ENCODE assay signal across 16 cellular contexts in genomic region chr4:8163436-8164193, GRCh38.
"Had no signal": no experiment of that assay in that cellular context is flagged by ENCODE, and none has a peak within 500 bp of the region (broad histone marks: within the 10 kb centered on the region; RNA-seq: fewer than 3 reads in every experiment).

No MANE protein-coding gene starts in this region.

- H3K27ac ChIP-seq: tibial nerve had no signal

- H3K27me3 Mint-ChIP-seq: activated T-helper 17 cell treated with anti-CD3 and anti-CD28 coated beads, Interleukin-2, amount 50 U/mL, for 72 hours had no signal

- H3K27me3 ChIP-seq: tibial nerve had no signal

- H3K4me3 ChIP-seq: tibial nerve had no signal

- H3K4me3 Mint-ChIP-seq: activated CD4-positive, alpha-beta T cell treated with anti-CD3 and anti-CD28 coated beads, Interleukin-2, amount 10 ng/mL, durations not matched to agents 7 days and 5 days; activated naive CD4-positive, alpha-beta T cell treated with anti-CD3 and anti-CD28 coated beads for 36 hours; activated T-helper 17 cell treated with anti-CD3 and anti-CD28 coated beads, Interleukin-2, amount 50 U/mL, for 72 hours; natural killer cell treated with Interleukin-12 subunit alpha and Interleukin-12 subunit beta and Interleukin-15 and Interleukin-18, amount 100 ng/mL, for 72 hours; T-helper 1 cell treated with Interleukin-12 subunit alpha and Interleukin-12 subunit beta and Interleukin-4 antibody, amounts not matched to agents 30 μg/mL and 1 μg/mL, for 36 hours; WTC11 had no signal

- H3K36me3 Mint-ChIP-seq: natural killer cell treated with Interleukin-12 subunit alpha and Interleukin-12 subunit beta and Interleukin-15 and Interleukin-18, amount 100 ng/mL, for 72 hours had no signal

- H3K9me3 Mint-ChIP-seq: natural killer cell treated with Interleukin-12 subunit alpha and Interleukin-12 subunit beta and Interleukin-15 and Interleukin-18, amount 100 ng/mL, for 72 hours had no signal

- ATAC-seq: activated T-helper 17 cell treated with anti-CD3 and anti-CD28 coated beads, Interleukin-2, amount 50 U/mL, for 72 hours; natural killer cell treated with Interleukin-12 subunit alpha and Interleukin-12 subunit beta and Interleukin-15 and Interleukin-18, amount 100 ng/mL, for 72 hours; WTC11 had no signal

- H3K36me3 ChIP-seq: tibial nerve had no signal

- H3K27ac Mint-ChIP-seq: activated CD4-positive, alpha-beta T cell treated with anti-CD3 and anti-CD28 coated beads, Interleukin-2, amount 10 ng/mL, durations not matched to agents 7 days and 5 days; activated naive CD4-positive, alpha-beta T cell treated with anti-CD3 and anti-CD28 coated beads for 36 hours; activated T-helper 17 cell treated with anti-CD3 and anti-CD28 coated beads, Interleukin-2, amount 50 U/mL, for 72 hours; natural killer cell treated with Interleukin-12 subunit alpha and Interleukin-12 subunit beta and Interleukin-15 and Interleukin-18, amount 100 ng/mL, for 72 hours; T-helper 1 cell treated with Interleukin-12 subunit alpha and Interleukin-12 subunit beta and Interleukin-4 antibody, amounts not matched to agents 30 μg/mL and 1 μg/mL, for 36 hours; WTC11 had no signal

- DNase-seq: activated CD4-positive, alpha-beta T cell treated with anti-CD3 and anti-CD28 coated beads, Interleukin-2, amount 10 ng/mL, durations not matched to agents 7 days and 5 days; activated CD8-positive, alpha-beta memory T cell treated with anti-CD3 and anti-CD28 coated beads for 24 hours; activated naive CD4-positive, alpha-beta T cell treated with anti-CD3 and anti-CD28 coated beads for 36 hours; activated T-cell treated with anti-CD3 and anti-CD28 coated beads for 4 hours; central memory CD4-positive, alpha-beta T cell; cortex of kidney; effector CD8-positive, alpha-beta T cell; hippocampal formation; occipital lobe; stimulated activated CD4-positive, alpha-beta T cell treated with anti-CD3 and anti-CD28 coated beads, Interleukin-15, amount 100 ng/mL, for 24 hours; stimulated activated CD4-positive, alpha-beta T cell treated with anti-CD3 and anti-CD28 coated beads, Interleukin-4, amount 100 ng/mL, for 24 hours had no signal
